ENCODE assay signal across 12 cellular contexts in genomic region chr12:64877363-64878004, GRCh38. TPM values are rescaled to one million over a fixed set of nuclear protein-coding genes. Genes with fewer than 3 reads are reported as not detected.
DNase-seq lines count a peak whose midpoint lies in the region; ATAC-seq and TF ChIP-seq lines count a peak whose summit lies in the region.
"Had no signal": no experiment of that assay in that cellular context is flagged by ENCODE, and none has a peak within 500 bp of the region (broad histone marks: within the 10 kb centered on the region; RNA-seq: fewer than 3 reads in every experiment).

No MANE protein-coding gene starts in this region.

- DNase-seq in GM12865 (ENCODE audit: low read depth) (peak; percentile 80), esophagus squamous epithelium (lab: John Stamatoyannopoulos, UW) (no peak), DMS 273 (lab: John Stamatoyannopoulos, UW; ENCODE audit: unreplicated experiment) (no peak), C1 segment of cervical spinal cord (lab: John Stamatoyannopoulos, UW) (no peak), PC-3 (no peak)
- DNase-seq: dorsolateral prefrontal cortex, NCI-H187, right cardiac atrium had no signal

- H3K36me3 ChIP-seq in esophagus squamous epithelium (no peaks in the 10 kb centered on the region), PC-3 (ENCODE audit: low read depth, low read length) (no peaks in the 10 kb centered on the region)

- intact Hi-C loops in esophagus squamous epithelium (cut with DNase I) (no loop called here), PC-3 (cut with micrococcal nuclease) (loop anchor here (2.0 kb wide), 1 partner anchor 65 kb away; no protein-coding TSS in a partner anchor)

- H3K27me3 ChIP-seq in esophagus squamous epithelium: no peaks in the 10 kb centered on the region
- H3K27me3 ChIP-seq in PC-3 (ENCODE audit: low read length): no peaks in the 10 kb centered on the region
- H3K27me3 ChIP-seq: dorsolateral prefrontal cortex had no signal

- POLR2A ChIA-PET in PC-3 (lab: Charles Lee; ENCODE audit: unreplicated experiment): no interaction called here

- no peaks in the 10 kb centered on the region for H4K20me1 ChIP-seq in PC-3 (ENCODE audit: low read length)

- CTCF ChIA-PET in PC-3 (lab: Charles Lee): no interaction called here

- H2AFZ ChIP-seq in PC-3 (ENCODE audit: low read length): no peak overlapping the region

- H3F3A ChIP-seq in PC-3 (ENCODE audit: low read length, unreplicated experiment): no peaks in the 10 kb centered on the region

- H3K9me3 ChIP-seq in esophagus squamous epithelium: no peaks in the 10 kb centered on the region
- H3K9me3 ChIP-seq in PC-3 (ENCODE audit: low read length): no peaks in the 10 kb centered on the region

- H3K79me2 ChIP-seq in PC-3 (ENCODE audit: low read length): no peaks in the 10 kb centered on the region

- no peaks in the 10 kb centered on the region for H3K9me2 ChIP-seq in PC-3 (replicated peaks; ENCODE audit: low read length)

- no peak for TF ChIP-seq POLR2A in esophagus squamous epithelium (IDR thresholded peaks at IDR 0.05)

- TF ChIP-seq CTCF in GM12865 (IDR thresholded peaks at IDR 0.05; ENCODE audit: insufficient read depth, low read depth, low read length, missing control alignments): no peak
- no peak for TF ChIP-seq CTCF in esophagus squamous epithelium (IDR thresholded peaks at IDR 0.05)
- no peak for TF ChIP-seq CTCF in PC-3 (conservative IDR thresholded peaks at IDR 0.05; ENCODE audit: low read depth, low read length)

- H3K9ac ChIP-seq in PC-3 (ENCODE audit: low read length): no peak overlapping the region

- ATAC-seq in GM19043 (IDR thresholded peaks at IDR 0.05; ENCODE audit: low read depth, unreplicated experiment): peak; percentile 72
- ATAC-seq in HG02759 (IDR thresholded peaks at IDR 0.05; ENCODE audit: unreplicated experiment): peak; percentile 89
- ATAC-seq in HG03521 (IDR thresholded peaks at IDR 0.05; ENCODE audit: unreplicated experiment): peak; percentile 58
- ATAC-seq in PC-3: no peak
- ATAC-seq: right cardiac atrium, WTC11 had no signal

- H3K4me3 ChIP-seq in GM12865 (ENCODE audit: low read depth, low read length): no peak overlapping the region
- no peak overlapping the region for H3K4me3 ChIP-seq in esophagus squamous epithelium
- no peak overlapping the region for H3K4me3 ChIP-seq in PC-3 (ENCODE audit: low read length)
- H3K4me3 ChIP-seq: dorsolateral prefrontal cortex had no signal

- no peak overlapping the region for H3K4me2 ChIP-seq in PC-3 (ENCODE audit: low read length)

- WGBS in esophagus squamous epithelium, 2 donors: 64 to 79% methylated on average over 3 of the region's 3 CpGs

- H3K27ac ChIP-seq in esophagus squamous epithelium (no peak overlapping the region), PC-3 (ENCODE audit: low read length) (no peak overlapping the region)
- H3K27ac ChIP-seq: dorsolateral prefrontal cortex had no signal

- BruUV-seq in PC-3 (replicated peaks; lab: Mats Ljungman, UMichigan): no TSS peak

- H3K4me1 ChIP-seq in esophagus squamous epithelium: no peaks in the 10 kb centered on the region
- H3K4me1 ChIP-seq in PC-3 (ENCODE audit: insufficient read depth, low read length): peaks cover 16% of the 10 kb centered on the region; the same call in 1 of the 2 replicates

RNA-seq across cellular contexts. Expression of gene TBC1D30, which starts 53.0 kb away (rescaled TPM):
- 1 to 10 TPM; 1.8 to 8.0 (median 3.5) TPM for total RNA-seq in esophagus squamous epithelium
- total RNA-seq in PC-3 (2014; rRNA removed): 16.8 and 36.1 TPM in 2 replicates
